ENCODE assay signal across 14 cellular contexts in genomic region chr10:21572578-21572977, GRCh38. TPM values are rescaled to one million over a fixed set of nuclear protein-coding genes. Genes with fewer than 3 reads are reported as not detected.
DNase-seq lines count a peak whose midpoint lies in the region; ATAC-seq and TF ChIP-seq lines count a peak whose summit lies in the region.
"Had no signal": no experiment of that assay in that cellular context is flagged by ENCODE, and none has a peak within 500 bp of the region (broad histone marks: within the 10 kb centered on the region; RNA-seq: fewer than 3 reads in every experiment).

No MANE protein-coding gene starts in this region.

- in situ Hi-C loops in astrocyte of the cerebellum (cut with HindIII; ENCODE audit: low sequenced_read_pairs): no loop called here

- H3K4me3 ChIP-seq in astrocyte of the cerebellum (ENCODE audit: low read depth, low read length) (no peak overlapping the region), psoas muscle (no peak overlapping the region), vagina (no peak overlapping the region)

- peaks cover 31% of the 10 kb centered on the region for H3K4me1 ChIP-seq in psoas muscle
- H3K4me1 ChIP-seq in vagina: peaks cover 21% of the 10 kb centered on the region

- H3K27ac ChIP-seq in psoas muscle (no peak overlapping the region), vagina (no peak overlapping the region)

- 29 to 44% (median 31%) methylated on average over 3 of the region's 3 CpGs for WGBS in psoas muscle, 3 donors

- no peaks in the 10 kb centered on the region for H3K27me3 ChIP-seq in psoas muscle (ENCODE audit: insufficient read depth in 3 of 3, low read length in 2 of 3)
- H3K27me3 ChIP-seq in vagina: no peaks in the 10 kb centered on the region

- peak; percentile 59 to 82 for ATAC-seq in left cardiac atrium
- peak; percentile 52 to 86 (median 61) for ATAC-seq in psoas muscle
- ATAC-seq in GM21737 (IDR thresholded peaks at IDR 0.05; ENCODE audit: unreplicated experiment): no peak
- ATAC-seq: PC-3 had no signal

- H3K36me3 ChIP-seq in psoas muscle (ENCODE audit: insufficient read depth in 1 of 2, low read depth in 1 of 2): no peaks in the 10 kb centered on the region
- H3K36me3 ChIP-seq in vagina: no peaks in the 10 kb centered on the region

- no peak for TF ChIP-seq POLR2A in vagina (IDR thresholded peaks at IDR 0.05)

- DNase-seq in GM04504 (ENCODE audit: low read depth) (peak; percentile 32), astrocyte of the cerebellum (ENCODE audit: low read depth) (peak; percentile 9), left cardiac atrium (peak; percentile 48), psoas muscle (peak; percentile 43 to 66), D341Med (ENCODE audit: low spot score) (no peak), vagina (ENCODE audit: extremely low spot score in 2 of 2) (no peak), cortex of kidney (lab: John Stamatoyannopoulos, UW) (no peak)
- DNase-seq: activated naive CD8-positive, alpha-beta T cell treated with anti-CD3 and anti-CD28 coated beads, Interleukin-2, amount 10 ng/mL, durations not matched to agents 7 days and 5 days; endodermal cell; NCI-H446; PC-3; stimulated activated CD4-positive, alpha-beta T cell treated with anti-CD3 and anti-CD28 coated beads, Interleukin-12 subunit alpha, Interleukin-12 subunit beta, amount 100 ng/mL, for 4 hours; T1000 had no signal

- no peak for TF ChIP-seq CTCF in astrocyte of the cerebellum (IDR thresholded peaks at IDR 0.05; ENCODE audit: low read depth, low read length, missing control alignments)
- TF ChIP-seq CTCF in psoas muscle (IDR thresholded peaks at IDR 0.05): no peak
- TF ChIP-seq CTCF in vagina (IDR thresholded peaks at IDR 0.05): no peak

- H3K9me3 ChIP-seq in psoas muscle (no peaks in the 10 kb centered on the region), vagina (no peaks in the 10 kb centered on the region)

- intact Hi-C loops in left cardiac atrium (cut with DNase I) (no loop called here), psoas muscle (cut with DNase I) (no loop called here), vagina (cut with DNase I) (no loop called here)

RNA-seq across cellular contexts. Expression of gene MLLT10, which starts 38.5 kb away (rescaled TPM):
- total RNA-seq in left cardiac atrium (10 to 100 TPM; 26.1 to 30.3 TPM), psoas muscle (10 to 100 TPM; 11.8 to 21.1 (median 16.9) TPM), vagina (53.3 TPM)
- polyA plus RNA-seq in psoas muscle: 10 to 100 TPM in 1 of 3 donors, 1 to 10 TPM in 2; 9.6 to 16.0 (median 10.0) TPM

RNA-seq across cellular contexts. Expression of gene SKIDA1, which starts 47.1 kb away (rescaled TPM):
- total RNA-seq in left cardiac atrium (1 to 10 TPM; 1.9 to 2.0 TPM), psoas muscle (under 1 TPM; 0.15 to 0.79 (median 0.35) TPM), vagina (2.7 TPM)
- polyA plus RNA-seq in psoas muscle: under 1 TPM; 0.04 to 0.21 (median 0.11) TPM

Comparison
In these comparisons a context has a peak if more than half of its experiments do, and no peak if none do; other contexts are left out.
1. DNase-seq: peak in GM04504 (single experiment), astrocyte of the cerebellum (single experiment), left cardiac atrium (single experiment) and psoas muscle (2 of 2); none in D341Med (single experiment), vagina (0 of 2) and cortex of kidney (single experiment).